Comparison of ENCODE assay signal across 9 cellular contexts in the genomic region with DNA sequence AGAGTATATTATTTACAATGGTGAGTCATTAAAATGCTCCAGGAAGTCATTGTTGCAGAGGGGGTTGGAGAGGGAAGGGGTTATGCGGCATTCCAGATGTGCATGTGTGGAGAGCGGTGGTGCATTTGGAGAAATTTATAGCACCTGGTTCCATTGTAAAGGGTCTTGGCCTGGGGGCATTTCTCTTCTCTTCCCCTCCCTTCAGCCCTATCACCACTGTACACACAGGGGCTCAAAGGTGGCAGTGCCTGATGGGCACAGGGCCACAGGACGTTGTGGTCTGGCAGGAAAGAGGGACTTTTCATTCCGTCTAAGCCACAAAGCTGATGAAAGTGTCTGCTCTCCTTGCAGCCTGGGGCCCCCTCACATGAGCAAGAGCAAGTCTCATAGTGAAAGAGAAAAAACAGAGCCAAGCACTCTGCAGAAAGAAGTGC.
DNase-seq lines count a peak whose midpoint lies in the region; ATAC-seq and TF ChIP-seq lines count a peak whose summit lies in the region.
"Had no signal": no experiment of that assay in that cellular context is flagged by ENCODE, and none has a peak within 500 bp of the region (broad histone marks: within the 10 kb centered on the region; RNA-seq: fewer than 3 reads in every experiment).

No MANE protein-coding gene starts in this region.

- DNase-seq in ACHN, result peak; percentile 2
- peak; percentile 81 for DNase-seq in UCSD-AML1 (lab: John Stamatoyannopoulos, UW; ENCODE audit: unreplicated experiment)
- no peak for DNase-seq in activated T-helper 1 cell treated with anti-CD3 and anti-CD28 coated beads, Interleukin-12 subunit alpha, Interleukin-12 subunit beta, Interleukin-2, Interleukin-4 antibody, amounts not matched to agents 30 ng/mL and 10 ng/mL and 1 ng/mL, durations not matched to agents 14 hours and 24 hours and 36 hours (ENCODE audit: low spot score)
- no peak for DNase-seq in glutamatergic neuron
- no peak for DNase-seq in CD1c-positive myeloid dendritic cell (ENCODE audit: extremely low spot score)
- DNase-seq in hippocampal formation (lab: John Stamatoyannopoulos, UW), result no peak

- TF ChIP-seq CTCF in glutamatergic neuron (IDR thresholded peaks at IDR 0.05; ENCODE audit: partially characterized antibody, unreplicated experiment), result no peak

- H3K9me3 Mint-ChIP-seq in activated T-helper 1 cell treated with anti-CD3 and anti-CD28 coated beads, Interleukin-12 subunit alpha, Interleukin-12 subunit beta, Interleukin-2, Interleukin-4 antibody, amounts not matched to agents 30 ng/mL and 10 ng/mL and 1 ng/mL, durations not matched to agents 14 hours and 24 hours and 36 hours, result peaks cover 4% of the 10 kb centered on the region
- H3K9me3 Mint-ChIP-seq in glutamatergic neuron (ENCODE audit: unreplicated experiment), result no peaks in the 10 kb centered on the region

- in situ Hi-C loops in ACHN (cut with HindIII; ENCODE audit: low pct_ligation_motif_present, low pct_unique_long_range_greater_than_20kb, low sequenced_read_pairs), result no loop called here

- no peak overlapping the region for H3K27ac Mint-ChIP-seq in activated T-helper 1 cell treated with anti-CD3 and anti-CD28 coated beads, Interleukin-12 subunit alpha, Interleukin-12 subunit beta, Interleukin-2, Interleukin-4 antibody, amounts not matched to agents 30 ng/mL and 10 ng/mL and 1 ng/mL, durations not matched to agents 14 hours and 24 hours and 36 hours
- H3K27ac Mint-ChIP-seq in glutamatergic neuron (ENCODE audit: unreplicated experiment), result no peak overlapping the region
- H3K27ac Mint-ChIP-seq: CD8-positive, alpha-beta T cell had no signal

- H3K27me3 Mint-ChIP-seq in activated T-helper 1 cell treated with anti-CD3 and anti-CD28 coated beads, Interleukin-12 subunit alpha, Interleukin-12 subunit beta, Interleukin-2, Interleukin-4 antibody, amounts not matched to agents 30 ng/mL and 10 ng/mL and 1 ng/mL, durations not matched to agents 14 hours and 24 hours and 36 hours (ENCODE audit: insufficient read depth), result no peaks in the 10 kb centered on the region
- H3K27me3 Mint-ChIP-seq in glutamatergic neuron (ENCODE audit: unreplicated experiment), result peaks cover 2% of the 10 kb centered on the region

- H3K4me1 Mint-ChIP-seq in activated T-helper 1 cell treated with anti-CD3 and anti-CD28 coated beads, Interleukin-12 subunit alpha, Interleukin-12 subunit beta, Interleukin-2, Interleukin-4 antibody, amounts not matched to agents 30 ng/mL and 10 ng/mL and 1 ng/mL, durations not matched to agents 14 hours and 24 hours and 36 hours (ENCODE audit: low read depth), result peaks cover 13% of the 10 kb centered on the region
- peaks cover 29% of the 10 kb centered on the region for H3K4me1 Mint-ChIP-seq in glutamatergic neuron (ENCODE audit: low read depth, unreplicated experiment)

- intact Hi-C loops in activated T-helper 1 cell treated with anti-CD3 and anti-CD28 coated beads, Interleukin-12 subunit alpha, Interleukin-12 subunit beta, Interleukin-2, Interleukin-4 antibody, amounts not matched to agents 30 ng/mL and 10 ng/mL and 1 ng/mL, durations not matched to agents 14 hours and 24 hours and 36 hours (cut with micrococcal nuclease), result no loop called here

- H3K36me3 Mint-ChIP-seq in activated T-helper 1 cell treated with anti-CD3 and anti-CD28 coated beads, Interleukin-12 subunit alpha, Interleukin-12 subunit beta, Interleukin-2, Interleukin-4 antibody, amounts not matched to agents 30 ng/mL and 10 ng/mL and 1 ng/mL, durations not matched to agents 14 hours and 24 hours and 36 hours (ENCODE audit: low read depth), result no peaks in the 10 kb centered on the region
- no peaks in the 10 kb centered on the region for H3K36me3 Mint-ChIP-seq in glutamatergic neuron (ENCODE audit: unreplicated experiment)
- H3K36me3 Mint-ChIP-seq: CD8-positive, alpha-beta T cell had no signal

- no peak overlapping the region for H3K4me3 Mint-ChIP-seq in activated T-helper 1 cell treated with anti-CD3 and anti-CD28 coated beads, Interleukin-12 subunit alpha, Interleukin-12 subunit beta, Interleukin-2, Interleukin-4 antibody, amounts not matched to agents 30 ng/mL and 10 ng/mL and 1 ng/mL, durations not matched to agents 14 hours and 24 hours and 36 hours
- no peak overlapping the region for H3K4me3 Mint-ChIP-seq in glutamatergic neuron (ENCODE audit: unreplicated experiment)
- H3K4me3 Mint-ChIP-seq: CD8-positive, alpha-beta T cell had no signal

- peak; percentile 79 for ATAC-seq in GM18909 (IDR thresholded peaks at IDR 0.05; ENCODE audit: poor library complexity, unreplicated experiment)
- ATAC-seq in HG03064 (IDR thresholded peaks at IDR 0.05; ENCODE audit: low read depth, unreplicated experiment), result peak; percentile 63
- ATAC-seq: CD8-positive, alpha-beta T cell had no signal

Comparison
In these comparisons a context has a peak if more than half of its experiments do, and no peak if none do; other contexts are left out.
1. DNase-seq: peak in ACHN (single experiment) and UCSD-AML1 (single experiment); none in activated T-helper 1 cell treated with anti-CD3 and anti-CD28 coated beads, Interleukin-12 subunit alpha, Interleukin-12 subunit beta, Interleukin-2, Interleukin-4 antibody, amounts not matched to agents 30 ng/mL and 10 ng/mL and 1 ng/mL, durations not matched to agents 14 hours and 24 hours and 36 hours (single experiment), glutamatergic neuron (single experiment), CD1c-positive myeloid dendritic cell (single experiment) and hippocampal formation (0 of 2).